ENCODE assay signal across 8 cellular contexts in the genomic region with DNA sequence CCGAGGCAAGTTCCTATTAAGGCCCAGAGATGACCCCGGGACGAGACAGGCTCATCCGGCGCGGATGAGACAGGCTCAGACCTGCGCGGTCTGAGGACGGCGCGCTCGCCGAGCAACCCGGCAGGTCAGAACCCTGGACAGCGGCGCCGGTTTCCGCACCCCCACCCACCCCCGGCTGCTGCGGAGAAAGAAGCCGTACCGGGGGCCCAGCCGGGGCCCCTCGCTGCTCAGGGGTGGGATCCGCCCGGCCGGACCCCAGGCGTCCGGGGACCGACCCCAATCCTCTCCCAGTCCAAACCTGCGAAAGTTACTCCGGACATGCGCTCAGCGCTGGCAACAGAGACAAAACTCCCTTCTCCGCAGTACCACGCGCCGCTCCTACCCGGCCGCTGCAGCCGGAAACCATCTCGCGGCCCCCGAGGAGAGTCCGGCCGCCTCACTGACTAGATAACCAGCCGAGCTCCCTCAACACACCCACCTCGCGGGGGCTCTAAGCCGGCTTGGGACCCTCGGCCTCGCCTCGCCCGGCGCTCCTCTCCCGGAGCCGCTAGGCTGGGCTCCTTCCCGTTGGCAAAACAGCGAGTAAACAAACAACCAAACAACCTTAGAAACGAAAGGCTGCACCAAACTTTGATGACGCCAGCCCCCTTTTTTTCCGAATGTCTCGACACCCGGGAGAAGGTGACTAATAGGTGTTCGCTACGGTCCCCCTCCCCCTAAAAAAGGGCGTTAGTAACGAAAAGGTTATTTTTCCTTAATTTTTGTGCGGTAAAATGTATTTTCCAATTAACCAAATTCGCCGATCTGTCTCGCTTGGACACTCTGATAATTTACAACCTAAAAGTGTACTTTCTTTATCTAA. TPM values are rescaled to one million over a fixed set of nuclear protein-coding genes. Genes with fewer than 3 reads are reported as not detected.
DNase-seq lines count a peak whose midpoint lies in the region; ATAC-seq and TF ChIP-seq lines count a peak whose summit lies in the region.

No MANE protein-coding gene starts in this region.

- H3K36me3 ChIP-seq in ectodermal cell (ENCODE audit: control insufficient read depth, insufficient read depth, low read length) (no peaks in the 10 kb centered on the region), lung (ENCODE audit: control insufficient read depth in 2 of 2, insufficient read depth in 2 of 2, low read length in 2 of 2) (no peaks in the 10 kb centered on the region)

- H3K4me1 ChIP-seq in ectodermal cell (ENCODE audit: control insufficient read depth, insufficient read depth, low read length): peaks cover 32% of the 10 kb centered on the region
- H3K4me1 ChIP-seq in lung (ENCODE audit: control insufficient read depth in 2 of 2, insufficient read depth in 2 of 2, low read length in 2 of 2): peaks cover 4 to 17% of the 10 kb centered on the region in 2 donors

- ATAC-seq in HG03175 (IDR thresholded peaks at IDR 0.05; ENCODE audit: unreplicated experiment) (peak; percentile 65), lung (ENCODE audit: insufficient read depth, low FRiP score) (peak; percentile 74), HG02571 (IDR thresholded peaks at IDR 0.05; ENCODE audit: unreplicated experiment) (no peak)

- DNase-seq in GM04504 (ENCODE audit: low read depth) (peak; percentile 8), lung (ENCODE audit: low spot score) (no peak), mesenteric fat pad (ENCODE audit: low spot score) (no peak)
- DNase-seq in activated CD4-positive, alpha-beta T cell treated with anti-CD3 and anti-CD28 coated beads, Interleukin-2, amount 50 U/mL, for 1 hour: peak; percentile 47
- peak; percentile 45 for DNase-seq in stimulated activated CD8-positive, alpha-beta memory T cell treated with anti-CD3 and anti-CD28 coated beads, Interleukin-4, amount 100 ng/mL, for 24 hours (ENCODE audit: low read depth)

- H3K4me3 ChIP-seq in ectodermal cell (ENCODE audit: insufficient read depth, low read depth, low read length) (peak overlapping the region; percentile 11), lung (no peak overlapping the region)

- H3K27me3 ChIP-seq in ectodermal cell (ENCODE audit: control insufficient read depth, insufficient read depth, low read length, poor library complexity, severe bottlenecking) (peaks cover 99% of the 10 kb centered on the region), lung (ENCODE audit: control insufficient read depth, insufficient read depth) (peaks cover 8% of the 10 kb centered on the region)

- H3K9me3 ChIP-seq in ectodermal cell (ENCODE audit: control insufficient read depth, low read length) (no peaks in the 10 kb centered on the region), lung (ENCODE audit: control insufficient read depth in 2 of 2, insufficient read depth in 1 of 2, low read length in 1 of 2) (peaks cover 0 to 6% of the 10 kb centered on the region in 2 donors)

- H3K27ac ChIP-seq in ectodermal cell (ENCODE audit: insufficient read depth, low read depth, low read length, poor library complexity, severe bottlenecking) (no peak overlapping the region), lung (ENCODE audit: low read depth in 1 of 2, low read length in 1 of 2) (no peak overlapping the region)

- TF ChIP-seq CTCF in lung (IDR thresholded peaks at IDR 0.05; ENCODE audit: control extremely low read depth, extremely low read depth): no peak

- 1 to 2% methylated on average over 72 of the region's 72 CpGs for WGBS in ectodermal cell, 2 experiments
- 2 to 3% methylated on average over 69 to 72 of the region's 72 CpGs for WGBS in lung, 2 donors

RNA-seq across cellular contexts. Expression of a gene that starts 2.3 kb away (rescaled TPM):
- not detected for polyA plus RNA-seq in ectodermal cell (2013, experiment 1 of 4)
- not detected for polyA plus RNA-seq in ectodermal cell (2013, experiment 2 of 4)
- polyA plus RNA-seq in ectodermal cell (2013, experiment 3 of 4): not detected
- polyA plus RNA-seq in ectodermal cell (2013, experiment 4 of 4): 0.12 TPM
- total RNA-seq in lung: not detected
- polyA plus RNA-seq in lung: under 1 TPM in 1 of 2 donors, not detected in 1; 0.10 TPM
- total RNA-seq in mesenteric fat pad: not detected

Comparison
In these comparisons a context has a peak if more than half of its experiments do, and no peak if none do; other contexts are left out.
1. DNase-seq: peak in GM04504 (single experiment), activated CD4-positive, alpha-beta T cell treated with anti-CD3 and anti-CD28 coated beads, Interleukin-2, amount 50 U/mL, for 1 hour (single experiment) and stimulated activated CD8-positive, alpha-beta memory T cell treated with anti-CD3 and anti-CD28 coated beads, Interleukin-4, amount 100 ng/mL, for 24 hours (single experiment); none in lung (single experiment) and mesenteric fat pad (single experiment).